In genomic region chr13:51266642-51267041, GRCh38 we compare ENCODE assay signal across 17 cellular contexts. TPM values are rescaled to one million over a fixed set of nuclear protein-coding genes. Genes with fewer than 3 reads are reported as not detected.
DNase-seq lines count a peak whose midpoint lies in the region; ATAC-seq and TF ChIP-seq lines count a peak whose summit lies in the region.
"Had no signal": no experiment of that assay in that cellular context is flagged by ENCODE, and none has a peak within 500 bp of the region (broad histone marks: within the 10 kb centered on the region; RNA-seq: fewer than 3 reads in every experiment).

No MANE protein-coding gene starts in this region.

- no peaks in the 10 kb centered on the region for H3K4me1 Mint-ChIP-seq in activated naive CD8-positive, alpha-beta T cell treated with anti-CD3 and anti-CD28 coated beads for 36 hours

- H3K9me3 ChIP-seq in heart left ventricle = no peaks in the 10 kb centered on the region
- H3K9me3 ChIP-seq: BLaER1 had no signal

- TF ChIP-seq POLR2A in heart left ventricle (IDR thresholded peaks at IDR 0.05) = no peak

- H3K36me3 ChIP-seq in heart left ventricle = no peaks in the 10 kb centered on the region
- H3K36me3 ChIP-seq: BLaER1 had no signal

- no peaks in the 10 kb centered on the region for H3K27me3 ChIP-seq in heart left ventricle
- H3K27me3 ChIP-seq: BLaER1 had no signal

- H3K36me3 Mint-ChIP-seq in activated naive CD8-positive, alpha-beta T cell treated with anti-CD3 and anti-CD28 coated beads for 36 hours = no peaks in the 10 kb centered on the region

- intact Hi-C loops in heart left ventricle (cut with DNase I) = loop anchor here in 1 of 10 donors (5.0 kb wide), 1 partner anchor 44 kb away; the partner anchor contains the start of gene FAM124A

- no peaks in the 10 kb centered on the region for H3K27me3 Mint-ChIP-seq in activated naive CD8-positive, alpha-beta T cell treated with anti-CD3 and anti-CD28 coated beads for 36 hours

- no peak overlapping the region for H3K4me3 ChIP-seq in heart left ventricle
- H3K4me3 ChIP-seq: BLaER1 had no signal

- H3K9me3 Mint-ChIP-seq in activated naive CD8-positive, alpha-beta T cell treated with anti-CD3 and anti-CD28 coated beads for 36 hours = no peaks in the 10 kb centered on the region

- 45 to 73% (median 63%) methylated on average over 1 of the region's 1 CpG for WGBS in heart left ventricle, 4 donors

- no peak overlapping the region for H3K4me3 Mint-ChIP-seq in activated naive CD8-positive, alpha-beta T cell treated with anti-CD3 and anti-CD28 coated beads for 36 hours

- DNase-seq in D341Med (ENCODE audit: low spot score) (peak; percentile 52), NCI-H82 (lab: John Stamatoyannopoulos, UW) (peak; percentile 96), heart left ventricle (no peak), putamen (ENCODE audit: low spot score) (peak; percentile 45), DMS53 treated with DMSO at 0.1 percent for 48 hours (lab: John Stamatoyannopoulos, UW; ENCODE audit: unreplicated experiment) (no peak), activated gamma-delta T cell treated with Interleukin-2 at 50 U/mL for 16 hours (no peak)
- no peak for DNase-seq in activated naive CD8-positive, alpha-beta T cell treated with anti-CD3 and anti-CD28 coated beads for 36 hours
- DNase-seq: H7; NCI-H1048; NCI-H1436 treated with DMSO at 0.1 percent for 48 hours; NCI-H2081 treated with DMSO at 0.1 percent for 48 hours; NCI-H510A; NK-92 treated with Interleukin-12 subunit alpha and Interleukin-12 subunit beta, amount 100 ng/mL, for 24 hours; OCI-M1 had no signal

- no peak overlapping the region for H3K27ac Mint-ChIP-seq in activated naive CD8-positive, alpha-beta T cell treated with anti-CD3 and anti-CD28 coated beads for 36 hours

- H3K27ac ChIP-seq in heart left ventricle = peak overlapping the region in 8 of 12 donors; percentile 23 to 71 (median 60)
- H3K27ac ChIP-seq: BLaER1 had no signal

- H3K4me1 ChIP-seq in heart left ventricle = peaks cover 2 to 42% (median 20%) of the 10 kb centered on the region in 12 donors
- H3K4me1 ChIP-seq: BLaER1 had no signal

- ATAC-seq in heart left ventricle = peak; percentile 62 to 86 (median 78)
- no peak for ATAC-seq in GM21576 (IDR thresholded peaks at IDR 0.05; ENCODE audit: unreplicated experiment)

- TF ChIP-seq CTCF in heart left ventricle (IDR thresholded peaks at IDR 0.05) = no peak

RNA-seq across cellular contexts. Expression of gene FAM124A, which starts 44.4 kb away (rescaled TPM):
- total RNA-seq in heart left ventricle = 10 to 100 TPM in 2 of 9 donors, 1 to 10 TPM in 7; 5.6 to 16.8 (median 8.0) TPM
- 1 to 10 TPM; 4.1 TPM for polyA plus RNA-seq in heart left ventricle
- total RNA-seq in activated naive CD8-positive, alpha-beta T cell treated with anti-CD3 and anti-CD28 coated beads for 36 hours = under 1 TPM; 0.21 to 0.30 TPM
- total RNA-seq: HT-29 had no signal

Comparison
In these comparisons a context has a peak if more than half of its experiments do, and no peak if none do; other contexts are left out.
1. DNase-seq: peak in D341Med (single experiment), NCI-H82 (single experiment) and putamen (single experiment); none in heart left ventricle (0 of 5), DMS53 treated with DMSO at 0.1 percent for 48 hours (single experiment), activated gamma-delta T cell treated with Interleukin-2 at 50 U/mL for 16 hours (single experiment) and activated naive CD8-positive, alpha-beta T cell treated with anti-CD3 and anti-CD28 coated beads for 36 hours (single experiment).
2. RNA of gene FAM124A, which starts 44.4 kb away (total RNA-seq): 5.6 to 16.8 TPM in heart left ventricle; 0.21 to 0.30 TPM in activated naive CD8-positive, alpha-beta T cell treated with anti-CD3 and anti-CD28 coated beads for 36 hours; every median in the first group is over 4 times any median in the second.